In the genomic region with DNA sequence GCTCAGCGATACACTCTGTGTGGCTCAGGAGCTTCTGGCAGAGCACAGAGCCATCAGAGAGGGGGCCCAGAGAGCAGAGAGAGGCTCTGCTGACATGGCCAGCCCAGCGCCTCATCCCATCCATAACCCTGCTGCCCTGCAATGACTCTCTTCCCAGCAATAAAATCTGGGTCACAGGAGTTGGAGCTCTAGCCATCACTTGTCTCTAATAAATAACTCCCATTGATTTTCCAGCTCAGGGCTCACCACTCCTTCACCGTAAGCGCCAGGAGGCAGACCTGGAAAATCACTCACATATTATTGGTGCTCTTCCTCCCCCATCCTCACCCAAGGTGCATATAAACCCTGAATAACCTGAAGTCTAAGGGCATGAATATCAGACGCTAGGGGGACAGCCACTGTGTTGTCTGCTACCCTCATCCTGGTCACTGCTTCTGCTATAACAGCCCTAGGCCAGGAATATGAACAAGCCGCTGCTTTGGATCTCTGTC, we compare ENCODE assay signal across 1 cellular context.
TF ChIP-seq lines count a peak whose summit lies in the region.

A gene with protein sequence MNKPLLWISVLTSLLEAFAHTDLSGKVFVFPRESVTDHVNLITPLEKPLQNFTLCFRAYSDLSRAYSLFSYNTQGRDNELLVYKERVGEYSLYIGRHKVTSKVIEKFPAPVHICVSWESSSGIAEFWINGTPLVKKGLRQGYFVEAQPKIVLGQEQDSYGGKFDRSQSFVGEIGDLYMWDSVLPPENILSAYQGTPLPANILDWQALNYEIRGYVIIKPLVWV (plus strand): TSS at position 366 of the 491 bp plus-strand sequence. CDS start 96 bp downstream, at position 462.

TF ChIP-seq in WTC11, 78 proteins besides CTCF, POLR2A, EP300 and RAD21 (continued from another document):
- TF ChIP-seq PREB (CRISPR knock-in tag; IDR thresholded peaks at IDR 0.05; ENCODE audit: borderline replicate concordance): no peak
- TF ChIP-seq, protein P1, sequence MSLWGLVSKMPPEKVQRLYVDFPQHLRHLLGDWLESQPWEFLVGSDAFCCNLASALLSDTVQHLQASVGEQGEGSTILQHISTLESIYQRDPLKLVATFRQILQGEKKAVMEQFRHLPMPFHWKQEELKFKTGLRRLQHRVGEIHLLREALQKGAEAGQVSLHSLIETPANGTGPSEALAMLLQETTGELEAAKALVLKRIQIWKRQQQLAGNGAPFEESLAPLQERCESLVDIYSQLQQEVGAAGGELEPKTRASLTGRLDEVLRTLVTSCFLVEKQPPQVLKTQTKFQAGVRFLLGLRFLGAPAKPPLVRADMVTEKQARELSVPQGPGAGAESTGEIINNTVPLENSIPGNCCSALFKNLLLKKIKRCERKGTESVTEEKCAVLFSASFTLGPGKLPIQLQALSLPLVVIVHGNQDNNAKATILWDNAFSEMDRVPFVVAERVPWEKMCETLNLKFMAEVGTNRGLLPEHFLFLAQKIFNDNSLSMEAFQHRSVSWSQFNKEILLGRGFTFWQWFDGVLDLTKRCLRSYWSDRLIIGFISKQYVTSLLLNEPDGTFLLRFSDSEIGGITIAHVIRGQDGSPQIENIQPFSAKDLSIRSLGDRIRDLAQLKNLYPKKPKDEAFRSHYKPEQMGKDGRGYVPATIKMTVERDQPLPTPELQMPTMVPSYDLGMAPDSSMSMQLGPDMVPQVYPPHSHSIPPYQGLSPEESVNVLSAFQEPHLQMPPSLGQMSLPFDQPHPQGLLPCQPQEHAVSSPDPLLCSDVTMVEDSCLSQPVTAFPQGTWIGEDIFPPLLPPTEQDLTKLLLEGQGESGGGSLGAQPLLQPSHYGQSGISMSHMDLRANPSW (CRISPR knock-in tag; conservative IDR thresholded peaks at IDR 0.05; ENCODE audit: low read depth): no peak
- no peak for TF ChIP-seq ETV6 (CRISPR knock-in tag; IDR thresholded peaks at IDR 0.05)
- TF ChIP-seq PRRX2 (CRISPR knock-in tag; IDR thresholded peaks at IDR 0.05): no peak
- TF ChIP-seq KAT7 (CRISPR knock-in tag; IDR thresholded peaks at IDR 0.05; ENCODE audit: borderline replicate concordance): no peak
- TF ChIP-seq, protein P2, sequence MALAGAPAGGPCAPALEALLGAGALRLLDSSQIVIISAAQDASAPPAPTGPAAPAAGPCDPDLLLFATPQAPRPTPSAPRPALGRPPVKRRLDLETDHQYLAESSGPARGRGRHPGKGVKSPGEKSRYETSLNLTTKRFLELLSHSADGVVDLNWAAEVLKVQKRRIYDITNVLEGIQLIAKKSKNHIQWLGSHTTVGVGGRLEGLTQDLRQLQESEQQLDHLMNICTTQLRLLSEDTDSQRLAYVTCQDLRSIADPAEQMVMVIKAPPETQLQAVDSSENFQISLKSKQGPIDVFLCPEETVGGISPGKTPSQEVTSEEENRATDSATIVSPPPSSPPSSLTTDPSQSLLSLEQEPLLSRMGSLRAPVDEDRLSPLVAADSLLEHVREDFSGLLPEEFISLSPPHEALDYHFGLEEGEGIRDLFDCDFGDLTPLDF (CRISPR knock-in tag; IDR thresholded peaks at IDR 0.05): no peak
- no peak for TF ChIP-seq ATF1 (CRISPR knock-in tag; IDR thresholded peaks at IDR 0.05)
- TF ChIP-seq, protein P3, sequence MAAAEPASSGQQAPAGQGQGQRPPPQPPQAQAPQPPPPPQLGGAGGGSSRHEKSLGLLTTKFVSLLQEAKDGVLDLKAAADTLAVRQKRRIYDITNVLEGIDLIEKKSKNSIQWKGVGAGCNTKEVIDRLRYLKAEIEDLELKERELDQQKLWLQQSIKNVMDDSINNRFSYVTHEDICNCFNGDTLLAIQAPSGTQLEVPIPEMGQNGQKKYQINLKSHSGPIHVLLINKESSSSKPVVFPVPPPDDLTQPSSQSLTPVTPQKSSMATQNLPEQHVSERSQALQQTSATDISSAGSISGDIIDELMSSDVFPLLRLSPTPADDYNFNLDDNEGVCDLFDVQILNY (CRISPR knock-in tag; IDR thresholded peaks at IDR 0.05): no peak
- TF ChIP-seq GRHL2 (CRISPR knock-in tag; IDR thresholded peaks at IDR 0.05; ENCODE audit: insufficient replicate concordance, severe bottlenecking): no peak
- no peak for TF ChIP-seq E2F4 (CRISPR knock-in tag; IDR thresholded peaks at IDR 0.05; ENCODE audit: borderline replicate concordance, low read depth)
- TF ChIP-seq GABPB1 (CRISPR knock-in tag; IDR thresholded peaks at IDR 0.05): no peak
- no peak for TF ChIP-seq JAZF1 (CRISPR knock-in tag; IDR thresholded peaks at IDR 0.05)
- TF ChIP-seq OVOL2 (CRISPR knock-in tag; IDR thresholded peaks at IDR 0.05; ENCODE audit: borderline replicate concordance): no peak
